ENCODE assay signal across 8 cellular contexts in genomic region chr21:34836103-34836932, GRCh38.
DNase-seq lines count a peak whose midpoint lies in the region; ATAC-seq and TF ChIP-seq lines count a peak whose summit lies in the region.

No MANE protein-coding gene starts in this region.

- no peak overlapping the region for H3K4ac ChIP-seq in neuronal stem cell (ENCODE audit: low read length)

- H3K79me2 ChIP-seq in PC-9 (ENCODE audit: low read depth) = peaks cover 82% of the 10 kb centered on the region

- CTCF ChIA-PET in PC-9 (lab: Charles Lee) = interaction anchor here (0.5 to 0.6 kb wide), 2 partner anchors 50 to 1004 kb away, joined by 3 to 4 read pairs; no protein-coding TSS in a partner anchor

- ATAC-seq in aorta (ENCODE audit: low FRiP score) (peak; percentile 71), GM18502 (IDR thresholded peaks at IDR 0.05; ENCODE audit: poor library complexity, unreplicated experiment) (no peak)

- H2BK15ac ChIP-seq in neuronal stem cell (ENCODE audit: low read length) = no peak overlapping the region

- H3F3A ChIP-seq in PC-9 (ENCODE audit: insufficient read depth, low read depth) = peaks cover 51% of the 10 kb centered on the region

- no peak overlapping the region for H2BK12ac ChIP-seq in neuronal stem cell (ENCODE audit: low read length)

- DNase-seq in EH (ENCODE audit: low read depth) = peak; percentile 100
- DNase-seq in PC-9 = peak; percentile 83 to 96
- peak; percentile 100 for DNase-seq in choroid plexus epithelial cell (ENCODE audit: low read depth)
- DNase-seq in neuronal stem cell (ENCODE audit: low spot score) = no peak
- DNase-seq in aorta = peak; percentile 86 to 88
- DNase-seq in NCI-H1105 (lab: John Stamatoyannopoulos, UW) = no peak
- DNase-seq in UCSD-AML1 (lab: John Stamatoyannopoulos, UW; ENCODE audit: unreplicated experiment) = no peak

- no peaks in the 10 kb centered on the region for H3K9me2 ChIP-seq in PC-9 (ENCODE audit: insufficient read depth)

- H3K23ac ChIP-seq in neuronal stem cell (ENCODE audit: low read depth, low read length, poor library complexity) = no peak overlapping the region

- WGBS in neuronal stem cell (ENCODE audit: extremely low coverage in 2 of 2, insufficient read length in 2 of 2, insufficient replicate concordance in 1 of 2), 2 donors = no CpG with 5 or more reads among the region's 13 CpGs
- WGBS in aorta, 2 donors = 55 to 63% methylated on average over 13 of the region's 13 CpGs

- H3K9me3 ChIP-seq in PC-9 (ENCODE audit: insufficient read depth, low read depth) = no peaks in the 10 kb centered on the region
- no peaks in the 10 kb centered on the region for H3K9me3 ChIP-seq in neuronal stem cell (replicated peaks in 1 of 2; ENCODE audit: control insufficient read depth in 2 of 2, insufficient read depth in 1 of 2, low read depth in 1 of 2, low read length in 2 of 2)
- no peaks in the 10 kb centered on the region for H3K9me3 ChIP-seq in aorta (ENCODE audit: control insufficient read depth, low read length)

- no peaks in the 10 kb centered on the region for H3K27me3 ChIP-seq in PC-9 (ENCODE audit: insufficient read depth, low read depth)
- H3K27me3 ChIP-seq in neuronal stem cell (ENCODE audit: control insufficient read depth in 3 of 3, insufficient read depth in 3 of 3, low read depth in 1 of 3, low read length in 3 of 3) = no peaks in the 10 kb centered on the region
- H3K27me3 ChIP-seq in aorta (ENCODE audit: control insufficient read depth in 1 of 2, insufficient read depth in 2 of 2, low read length in 1 of 2) = no peaks in the 10 kb centered on the region

- no peak overlapping the region for H2BK120ac ChIP-seq in neuronal stem cell (ENCODE audit: low read depth, low read length)

- peaks cover 41% of the 10 kb centered on the region for H3K36me3 ChIP-seq in PC-9 (ENCODE audit: low read depth)
- no peaks in the 10 kb centered on the region for H3K36me3 ChIP-seq in neuronal stem cell (replicated peaks in 1 of 2; ENCODE audit: control insufficient read depth in 2 of 2, insufficient read depth in 2 of 2, low read length in 2 of 2)
- H3K36me3 ChIP-seq in aorta (ENCODE audit: control insufficient read depth in 1 of 2, insufficient read depth in 2 of 2, low read length in 1 of 2) = peaks cover 0 to 1% of the 10 kb centered on the region in 2 donors

- TSS peak; percentile 58 for BruUV-seq in PC-9 (replicated peaks; lab: Mats Ljungman, UMichigan)

- H2AK5ac ChIP-seq in neuronal stem cell (ENCODE audit: low read depth, low read length) = no peak overlapping the region

- no peak overlapping the region for H2BK5ac ChIP-seq in neuronal stem cell (ENCODE audit: low read length)

- H3K4me1 ChIP-seq in PC-9 (replicated peaks; ENCODE audit: insufficient read depth) (peaks cover 65% of the 10 kb centered on the region), neuronal stem cell (ENCODE audit: control insufficient read depth in 2 of 2, insufficient read depth in 1 of 2, low read depth in 1 of 2, low read length in 2 of 2) (peaks cover 0 to 11% of the 10 kb centered on the region in 2 donors), aorta (ENCODE audit: control insufficient read depth in 1 of 2, insufficient read depth in 2 of 2, low read length in 2 of 2) (no peaks in the 10 kb centered on the region)

- peak overlapping the region; percentile 96 for H3K27ac ChIP-seq in PC-9
- no peak overlapping the region for H3K27ac ChIP-seq in neuronal stem cell (replicated peaks; ENCODE audit: low read length)
- peak overlapping the region in 1 of 2 donors; percentile 42 for H3K27ac ChIP-seq in aorta (ENCODE audit: low read depth in 1 of 2, low read length in 2 of 2)

- TF ChIP-seq CTCF in PC-9 (conservative IDR thresholded peaks at IDR 0.05) (no peak), choroid plexus epithelial cell (conservative IDR thresholded peaks at IDR 0.05; ENCODE audit: low read depth, low read length) (no peak)

- POLR2A ChIA-PET in PC-9 (lab: Charles Lee; ENCODE audit: unreplicated experiment) = interaction anchor here (0.6 to 1.0 kb wide), 6 partner anchors 9 to 131 kb away, joined by 3 to 7 read pairs (median 5); no protein-coding TSS in a partner anchor

- no peaks in the 10 kb centered on the region for H3K79me1 ChIP-seq in neuronal stem cell (ENCODE audit: low read depth, low read length)

- H3K4me2 ChIP-seq in PC-9 (peak overlapping the region; percentile 78), neuronal stem cell (ENCODE audit: insufficient read depth, low read length, poor library complexity, severe bottlenecking) (no peak overlapping the region)

- no peak overlapping the region for H3K18ac ChIP-seq in neuronal stem cell (ENCODE audit: low read length)

- H3K4me3 ChIP-seq in PC-9 (peak overlapping the region; percentile 56), choroid plexus epithelial cell (ENCODE audit: low read depth, low read length) (peak overlapping the region; percentile 59), neuronal stem cell (ENCODE audit: low read length in 2 of 2) (no peak overlapping the region), aorta (ENCODE audit: low read length in 2 of 2) (no peak overlapping the region)

- no peak overlapping the region for H3K14ac ChIP-seq in neuronal stem cell (ENCODE audit: low read length)

- H4K91ac ChIP-seq in neuronal stem cell (ENCODE audit: low read depth, low read length, poor library complexity) = no peak overlapping the region

- H2AFZ ChIP-seq in PC-9 (no peak overlapping the region), neuronal stem cell (ENCODE audit: low read length) (no peak overlapping the region)

- no peak overlapping the region for H4K8ac ChIP-seq in neuronal stem cell (ENCODE audit: low read depth, low read length)

- H4K20me1 ChIP-seq in PC-9 (ENCODE audit: insufficient read depth) = no peaks in the 10 kb centered on the region

- peak overlapping the region; percentile 18 for H3K9ac ChIP-seq in neuronal stem cell (ENCODE audit: low read depth, low read length, poor library complexity)

- intact Hi-C loops in PC-9 (cut with micrococcal nuclease; ENCODE audit: unreplicated experiment) = loop anchor here (1.0 to 2.0 kb wide), 3 partner anchors 9 to 52 kb away; no protein-coding TSS in a partner anchor
- intact Hi-C loops in aorta (cut with DNase I) = no loop called here

Comparison
In these comparisons a context has a peak if more than half of its experiments do, and no peak if none do; other contexts are left out.
1. DNase-seq: peak in EH (single experiment), PC-9 (2 of 2), choroid plexus epithelial cell (single experiment) and aorta (2 of 2); none in neuronal stem cell (single experiment), NCI-H1105 (single experiment) and UCSD-AML1 (single experiment).
2. H3K4me3 ChIP-seq: peak in PC-9 (single experiment) and choroid plexus epithelial cell (single experiment); none in neuronal stem cell (0 of 2) and aorta (0 of 2).